16 cellular contexts compared by ENCODE assay signal in genomic region chr11:76282786-76283185, GRCh38.
DNase-seq lines count a peak whose midpoint lies in the region; ATAC-seq, FAIRE-seq and TF ChIP-seq lines count a peak whose summit lies in the region.
"Had no signal": no experiment of that assay in that cellular context is flagged by ENCODE, and none has a peak within 500 bp of the region (broad histone marks: within the 10 kb centered on the region; RNA-seq: fewer than 3 reads in every experiment).

No MANE protein-coding gene starts in this region.

- H3K79me2 ChIP-seq in GM12878 (ENCODE audit: control insufficient read depth, insufficient read depth, low read length) = no peaks in the 10 kb centered on the region

- H3K4me3 Mint-ChIP-seq in stimulated activated naive CD8-positive, alpha-beta T cell treated with anti-CD3 and anti-CD28 coated beads, Interleukin-15, amount 100 ng/mL, for 72 hours = no peak overlapping the region
- H3K4me3 Mint-ChIP-seq: B cell; CD4-positive, alpha-beta T cell had no signal

- SMC1A ChIA-PET in GM12878 (lab: Charles Lee; ENCODE audit: uncharacterized antibody, unreplicated experiment) = no interaction called here

- peak overlapping the region; percentile 35 for H2BK5ac ChIP-seq in neuronal stem cell (ENCODE audit: low read length)

- H3K27me3 Mint-ChIP-seq in stimulated activated naive CD8-positive, alpha-beta T cell treated with anti-CD3 and anti-CD28 coated beads, Interleukin-15, amount 100 ng/mL, for 72 hours = no peaks in the 10 kb centered on the region
- H3K27me3 Mint-ChIP-seq: B cell; CD4-positive, alpha-beta T cell had no signal

- DNase-seq in stimulated activated naive CD8-positive, alpha-beta T cell treated with anti-CD3 and anti-CD28 coated beads, Interleukin-15, amount 100 ng/mL, for 72 hours = no peak
- DNase-seq in stimulated activated naive CD8-positive, alpha-beta T cell treated with anti-CD3 and anti-CD28 coated beads, Interleukin-15, Interleukin-2, amounts not matched to agents 100 U/mL and 50 U/mL, for 24 hours = no peak
- DNase-seq in GM12878 (ENCODE audit: low read depth, low spot score) = no peak
- no peak for DNase-seq in neuronal stem cell (ENCODE audit: low spot score)
- no peak for DNase-seq in middle frontal gyrus (ENCODE audit: extremely low spot score, low spot score)
- no peak for DNase-seq in stimulated activated naive CD4-positive, alpha-beta T cell treated with Interleukin-2 at 50 U/mL for 16 hours (lab: John Stamatoyannopoulos, UW)
- DNase-seq in NCI-H510A treated with DMSO at 0.1 percent for 48 hours (lab: John Stamatoyannopoulos, UW) = no peak
- DNase-seq: CD4-positive, alpha-beta T cell; DMS153; DMS79; GDM1; GM23248; HCEC 1CT had no signal

- CTCF ChIA-PET in GM12878 (lab: Yijun Ruan, JAX) = interaction anchor here (1.2 kb wide), 1 partner anchor 76 kb away, joined by 3 read pairs; no protein-coding TSS in a partner anchor

- peak overlapping the region; percentile 72 for H2BK15ac ChIP-seq in neuronal stem cell (ENCODE audit: low read length)

- FAIRE-seq in GM12878 (lab: Jason Lieb, UNC) = no peak
- FAIRE-seq: H54 had no signal

- no peaks in the 10 kb centered on the region for H3K9me3 ChIP-seq in GM12878 (replicated peaks; ENCODE audit: control insufficient read depth, insufficient read depth, low read length)
- no peaks in the 10 kb centered on the region for H3K9me3 ChIP-seq in neuronal stem cell (replicated peaks in 1 of 2; ENCODE audit: control insufficient read depth in 2 of 2, insufficient read depth in 1 of 2, low read depth in 1 of 2, low read length in 2 of 2)

- no peak overlapping the region for H3K4ac ChIP-seq in neuronal stem cell (ENCODE audit: low read length)

- H3K27ac ChIP-seq in GM12878 (ENCODE audit: control insufficient read depth, insufficient read depth) (no peak overlapping the region), neuronal stem cell (replicated peaks; ENCODE audit: low read length) (no peak overlapping the region)
- H3K27ac ChIP-seq: C4-2B, GM23248 had no signal

- no peak for TF ChIP-seq CTCF in GM12878 (IDR thresholded peaks at IDR 0.05 in 2 of 3, conservative IDR thresholded peaks at IDR 0.05 in 1 of 3; ENCODE audit: control insufficient read depth in 2 of 3, extremely low read depth in 1 of 3, insufficient read depth in 1 of 3, low read depth in 3 of 3, low read length in 3 of 3)

- WGBS in GM12878 (ENCODE audit: insufficient coverage, insufficient replicate concordance, low lambda C conversion rate, missing lambda C conversion rate) = 21% methylated on average over 4 of the region's 4 CpGs
- no CpG with 5 or more reads among the region's 4 CpGs for WGBS in neuronal stem cell (ENCODE audit: extremely low coverage in 2 of 2, insufficient read length in 2 of 2, insufficient replicate concordance in 1 of 2), 2 donors

- H4K8ac ChIP-seq in neuronal stem cell (ENCODE audit: low read depth, low read length) = no peak overlapping the region

- H3K9ac ChIP-seq in GM12878 (ENCODE audit: control insufficient read depth, insufficient read depth, low read length) (no peak overlapping the region), neuronal stem cell (ENCODE audit: low read depth, low read length, poor library complexity) (peak overlapping the region; percentile 54)
- H3K9ac ChIP-seq: GM23248 had no signal

- H2BK12ac ChIP-seq in neuronal stem cell (ENCODE audit: low read length) = peak overlapping the region; percentile 91

- H3K14ac ChIP-seq in neuronal stem cell (ENCODE audit: low read length) = peak overlapping the region; percentile 75

- POLR2A ChIA-PET in GM12878 (lab: Charles Lee) = no interaction called here

- no peaks in the 10 kb centered on the region for H3K9me3 Mint-ChIP-seq in stimulated activated naive CD8-positive, alpha-beta T cell treated with anti-CD3 and anti-CD28 coated beads, Interleukin-15, amount 100 ng/mL, for 72 hours
- H3K9me3 Mint-ChIP-seq: CD4-positive, alpha-beta T cell had no signal

- no peak overlapping the region for H3K27ac Mint-ChIP-seq in stimulated activated naive CD8-positive, alpha-beta T cell treated with anti-CD3 and anti-CD28 coated beads, Interleukin-15, amount 100 ng/mL, for 72 hours
- H3K27ac Mint-ChIP-seq: B cell had no signal

- H3K79me1 ChIP-seq in neuronal stem cell (ENCODE audit: low read depth, low read length) = no peaks in the 10 kb centered on the region

- RAD21 ChIA-PET in GM12878 (lab: Charles Lee; ENCODE audit: unreplicated experiment) = interaction anchor here (1.2 kb wide), 1 partner anchor 75 kb away, joined by 5 read pairs; no protein-coding TSS in a partner anchor

- H3K4me3 ChIP-seq in GM12878 (no peak overlapping the region), neuronal stem cell (ENCODE audit: low read length in 2 of 2) (no peak overlapping the region)
- H3K4me3 ChIP-seq: GM23248 had no signal

- H3K4me1 ChIP-seq in GM12878 (ENCODE audit: control insufficient read depth, insufficient read depth, low read length) (peaks cover 8% of the 10 kb centered on the region), neuronal stem cell (ENCODE audit: control insufficient read depth in 2 of 2, insufficient read depth in 1 of 2, low read depth in 1 of 2, low read length in 2 of 2) (peaks cover 0 to 23% of the 10 kb centered on the region in 2 donors)

- no peaks in the 10 kb centered on the region; a peak in 1 of 4 replicates for H3K27me3 ChIP-seq in GM12878 (replicated peaks in 1 of 2; ENCODE audit: control insufficient read depth in 2 of 2, insufficient read depth in 2 of 2, low read length in 1 of 2)
- H3K27me3 ChIP-seq in neuronal stem cell (ENCODE audit: control insufficient read depth in 3 of 3, insufficient read depth in 3 of 3, low read depth in 1 of 3, low read length in 3 of 3) = peaks cover 0 to 27% (median 0%) of the 10 kb centered on the region in 3 experiments

- H2AFZ ChIP-seq in GM12878 (ENCODE audit: control insufficient read depth, low read depth, low read length) = no peak overlapping the region
- H2AFZ ChIP-seq in neuronal stem cell (ENCODE audit: low read length) = no peak overlapping the region
- H2AFZ ChIP-seq: GM23248 had no signal

- H4K20me1 ChIP-seq in GM12878 (ENCODE audit: control insufficient read depth, insufficient read depth) = no peaks in the 10 kb centered on the region

- intact Hi-C loops in GM12878 (cut with micrococcal nuclease; ENCODE audit: unreplicated experiment) = no loop called here

- H3K36me3 ChIP-seq in GM12878 (ENCODE audit: control insufficient read depth in 2 of 2, insufficient read depth in 2 of 2, low read length in 1 of 2) (no peaks in the 10 kb centered on the region), neuronal stem cell (replicated peaks in 1 of 2; ENCODE audit: control insufficient read depth in 2 of 2, insufficient read depth in 2 of 2, low read length in 2 of 2) (no peaks in the 10 kb centered on the region)

- H2BK120ac ChIP-seq in neuronal stem cell (ENCODE audit: low read depth, low read length) = peak overlapping the region; percentile 76

- in situ Hi-C loops in GM12878 (cut with MboI) = no loop called here

- H3K18ac ChIP-seq in neuronal stem cell (ENCODE audit: low read length) = peak overlapping the region; percentile 86

- TF ChIP-seq EP300 in GM12878 (IDR thresholded peaks at IDR 0.05; ENCODE audit: borderline replicate concordance in 1 of 2, control insufficient read depth in 1 of 2, low read depth in 2 of 2, low read length in 2 of 2) = no peak

- TF ChIP-seq RAD21 in GM12878 (IDR thresholded peaks at IDR 0.05; ENCODE audit: insufficient read depth, low read depth, low read length) = no peak

- H2AK5ac ChIP-seq in neuronal stem cell (ENCODE audit: low read depth, low read length) = peak overlapping the region; percentile 82

- peaks cover 16% of the 10 kb centered on the region for H3K4me1 Mint-ChIP-seq in stimulated activated naive CD8-positive, alpha-beta T cell treated with anti-CD3 and anti-CD28 coated beads, Interleukin-15, amount 100 ng/mL, for 72 hours

- ATAC-seq in stimulated activated naive CD8-positive, alpha-beta T cell treated with anti-CD3 and anti-CD28 coated beads, Interleukin-15, amount 100 ng/mL, for 72 hours = peak; percentile 11
- no peak for ATAC-seq in stimulated activated naive CD8-positive, alpha-beta T cell treated with anti-CD3 and anti-CD28 coated beads, Interleukin-15, Interleukin-2, amounts not matched to agents 100 U/mL and 50 U/mL, for 24 hours
- peak; percentile 28 for ATAC-seq in GM12878

- no TSS peak for BruUV-seq in GM12878 (replicated peaks; lab: Mats Ljungman, UMichigan)

- TF ChIP-seq POLR2A in GM12878 (IDR thresholded peaks at IDR 0.05; ENCODE audit: low read depth, low read length) = no peak

- H4K91ac ChIP-seq in neuronal stem cell (ENCODE audit: low read depth, low read length, poor library complexity) = no peak overlapping the region

- no peak overlapping the region for H3K23ac ChIP-seq in neuronal stem cell (ENCODE audit: low read depth, low read length, poor library complexity)

- H3K4me2 ChIP-seq in GM12878 (ENCODE audit: control insufficient read depth, insufficient read depth) (no peak overlapping the region), neuronal stem cell (ENCODE audit: insufficient read depth, low read length, poor library complexity, severe bottlenecking) (no peak overlapping the region)

TF ChIP-seq in GM12878, 131 proteins besides CTCF, POLR2A, EP300 and RAD21 (continues in another document):
- TF ChIP-seq SMAD1 (IDR thresholded peaks at IDR 0.05; ENCODE audit: low read depth, partially characterized antibody) (no peak), TCF3 (IDR thresholded peaks at IDR 0.05; ENCODE audit: borderline replicate concordance, insufficient read depth, low read depth, low read length) (no peak), HCFC1 (IDR thresholded peaks at IDR 0.05; ENCODE audit: low read length) (no peak), POLR2AphosphoS5 (IDR thresholded peaks at IDR 0.05; ENCODE audit: low read length) (no peak), BCL11A (IDR thresholded peaks at IDR 0.05; ENCODE audit: low read depth, low read length) (no peak), DPF2 (IDR thresholded peaks at IDR 0.05) (no peak), RELA (IDR thresholded peaks at IDR 0.05; ENCODE audit: borderline replicate concordance, partially characterized antibody) (no peak), RCOR1 (conservative IDR thresholded peaks at IDR 0.05; ENCODE audit: low read depth, low read length) (no peak)
